ENCODE assay signal across 15 cellular contexts in the genomic region with DNA sequence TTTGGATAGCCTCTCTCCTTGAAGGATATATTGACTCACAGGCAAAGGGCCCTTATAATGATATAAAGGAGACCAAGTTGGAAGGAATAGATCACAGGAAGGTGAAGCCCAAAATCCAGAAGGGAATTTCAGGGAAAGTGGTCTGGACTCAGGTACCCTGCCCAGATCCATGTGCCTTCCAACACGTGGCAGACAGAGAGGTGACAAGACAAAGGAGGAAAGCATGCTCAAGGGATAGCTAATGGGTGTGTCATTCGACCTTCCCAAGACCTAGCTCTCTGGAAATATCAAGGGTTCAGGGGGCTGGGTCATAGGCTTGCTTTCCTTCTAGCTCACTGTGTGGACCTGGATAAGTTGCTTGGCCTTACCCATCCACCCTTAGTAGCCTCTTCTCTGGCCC.
DNase-seq lines count a peak whose midpoint lies in the region; ATAC-seq, FAIRE-seq and TF ChIP-seq lines count a peak whose summit lies in the region.
"Had no signal": no experiment of that assay in that cellular context is flagged by ENCODE, and none has a peak within 500 bp of the region (broad histone marks: within the 10 kb centered on the region; RNA-seq: fewer than 3 reads in every experiment).

No MANE protein-coding gene starts in this region.

- H3K9ac ChIP-seq in keratinocyte (ENCODE audit: control insufficient read depth, extremely low read depth, insufficient read depth, low read length) (no peak overlapping the region), skeletal muscle satellite cell (ENCODE audit: low read depth, low read length) (peak overlapping the region; percentile 33)

- H3K4me1 ChIP-seq in SJCRH30 = peaks cover 66% of the 10 kb centered on the region
- peaks cover 29% of the 10 kb centered on the region for H3K4me1 ChIP-seq in keratinocyte (ENCODE audit: control insufficient read depth, extremely low read depth, insufficient read depth, low read length)
- H3K4me1 ChIP-seq in skeletal muscle satellite cell (ENCODE audit: control insufficient read depth, insufficient read depth, low read length) = peaks cover 60% of the 10 kb centered on the region
- peaks cover 2 to 50% of the 10 kb centered on the region in 2 donors for H3K4me1 ChIP-seq in thyroid gland
- H3K4me1 ChIP-seq in ascending aorta = no peaks in the 10 kb centered on the region

- H3K27ac ChIP-seq in SJCRH30 (peak overlapping the region; percentile 71; the same call in 1 of the 2 replicates), keratinocyte (ENCODE audit: control insufficient read depth, insufficient read depth, low read length) (peak overlapping the region; percentile 79), thyroid gland (no peak overlapping the region), ascending aorta (no peak overlapping the region)

- no peaks in the 10 kb centered on the region for H3K79me2 ChIP-seq in keratinocyte (ENCODE audit: control insufficient read depth, insufficient read depth, low read length)

- H3K4me2 ChIP-seq in keratinocyte (ENCODE audit: control insufficient read depth, extremely low read depth, insufficient read depth, low read depth, low read length) = no peak overlapping the region
- no peak overlapping the region for H3K4me2 ChIP-seq in skeletal muscle satellite cell (ENCODE audit: low read length)

- H4K20me1 ChIP-seq in keratinocyte (ENCODE audit: control insufficient read depth, extremely low read depth, insufficient read depth, low read length) = no peaks in the 10 kb centered on the region

- no peak for TF ChIP-seq CTCF in keratinocyte (optimal IDR thresholded peaks at IDR 0.05 in 1 of 3, IDR thresholded peaks at IDR 0.05 in 1 of 3, conservative IDR thresholded peaks at IDR 0.05 in 1 of 3; ENCODE audit: extremely low read depth in 1 of 3, insufficient read depth in 2 of 3, low read length in 3 of 3)
- no peak for TF ChIP-seq CTCF in thyroid gland (IDR thresholded peaks at IDR 0.05)
- no peak for TF ChIP-seq CTCF in ascending aorta (IDR thresholded peaks at IDR 0.05)

- no peaks in the 10 kb centered on the region for H3K9me1 ChIP-seq in keratinocyte (ENCODE audit: control insufficient read depth, extremely low read depth, insufficient read depth, low read length)

- 0 out of 2 replicates have a peak, but pooled peaks cover 8% of the 10 kb centered on the region for H3K9me3 ChIP-seq in SJCRH30 (replicated peaks)
- H3K9me3 ChIP-seq in keratinocyte (ENCODE audit: control insufficient read depth, low read depth, low read length) = no peaks in the 10 kb centered on the region
- no peaks in the 10 kb centered on the region for H3K9me3 ChIP-seq in skeletal muscle satellite cell (replicated peaks; ENCODE audit: low read length)
- no peaks in the 10 kb centered on the region for H3K9me3 ChIP-seq in thyroid gland
- H3K9me3 ChIP-seq in ascending aorta = no peaks in the 10 kb centered on the region

- FAIRE-seq in keratinocyte (lab: Jason Lieb, UNC) = peak; percentile 72

- H3K27me3 ChIP-seq in SJCRH30 = no peaks in the 10 kb centered on the region
- no peaks in the 10 kb centered on the region for H3K27me3 ChIP-seq in keratinocyte (ENCODE audit: control insufficient read depth, extremely low read depth, insufficient read depth, low read length)
- no peaks in the 10 kb centered on the region for H3K27me3 ChIP-seq in skeletal muscle satellite cell (ENCODE audit: control insufficient read depth, insufficient read depth, low read length)
- no peaks in the 10 kb centered on the region for H3K27me3 ChIP-seq in thyroid gland
- H3K27me3 ChIP-seq in ascending aorta = no peaks in the 10 kb centered on the region

- dilution Hi-C loops in keratinocyte (cut with MboI; ENCODE audit: extremely low pct_ligation_motif_present, low sequenced_read_pairs) = no loop called here

- ATAC-seq in HG03442 (IDR thresholded peaks at IDR 0.05; ENCODE audit: unreplicated experiment) = no peak

- TF ChIP-seq POLR2A in thyroid gland (IDR thresholded peaks at IDR 0.05) = no peak

- H3K36me3 ChIP-seq in SJCRH30 = no peaks in the 10 kb centered on the region
- no peaks in the 10 kb centered on the region for H3K36me3 ChIP-seq in keratinocyte (ENCODE audit: control insufficient read depth in 2 of 2, extremely low read depth in 1 of 2, insufficient read depth in 2 of 2, low read length in 2 of 2)
- no peaks in the 10 kb centered on the region for H3K36me3 ChIP-seq in skeletal muscle satellite cell (ENCODE audit: insufficient read depth, low read length)
- no peaks in the 10 kb centered on the region for H3K36me3 ChIP-seq in thyroid gland
- no peaks in the 10 kb centered on the region for H3K36me3 ChIP-seq in ascending aorta

- H2AFZ ChIP-seq in keratinocyte (ENCODE audit: control insufficient read depth, low read length) = no peak overlapping the region

- 87 to 96% methylated on average over 2 of the region's 2 CpGs for WGBS in thyroid gland, 2 donors

- intact Hi-C loops in thyroid gland (cut with DNase I) = no loop called here
- intact Hi-C loops in ascending aorta (cut with DNase I) = no loop called here

- H3K4me3 ChIP-seq in SJCRH30 = no peak overlapping the region
- no peak overlapping the region for H3K4me3 ChIP-seq in keratinocyte (ENCODE audit: control insufficient read depth in 2 of 3, extremely low read depth in 1 of 3, insufficient read depth in 2 of 3, low read depth in 1 of 3, low read length in 3 of 3)
- no peak overlapping the region for H3K4me3 ChIP-seq in skeletal muscle satellite cell (ENCODE audit: low read length)
- H3K4me3 ChIP-seq in thyroid gland (replicated peaks in 1 of 3) = no peak overlapping the region
- H3K4me3 ChIP-seq in ascending aorta = no peak overlapping the region

- peak; percentile 25 for DNase-seq in EL
- no peak for DNase-seq in SJCRH30
- no peak for DNase-seq in keratinocyte (ENCODE audit: low read depth, low spot score)
- DNase-seq in thyroid gland = no peak
- no peak for DNase-seq in ascending aorta (ENCODE audit: low spot score in 2 of 2)
- DNase-seq in DMS 273 treated with DMSO at 0.1 percent for 48 hours (lab: John Stamatoyannopoulos, UW) = no peak
- DNase-seq: activated CD4-positive, alpha-beta memory T cell treated with anti-CD3 and anti-CD28 coated beads for 36 hours; activated T-cell treated with anti-CD3 and anti-CD28 coated beads for 4 hours; CD4-positive, CD25-positive, alpha-beta regulatory T cell; DMS79; effector CD4-positive, alpha-beta T cell; naive thymus-derived CD4-positive, alpha-beta T cell; NCI-H1417 had no signal

Comparison
In these comparisons a context has a peak if more than half of its experiments do, and no peak if none do; other contexts are left out.
1. H3K27ac ChIP-seq: peak in SJCRH30 (single experiment) and keratinocyte (single experiment); none in thyroid gland (0 of 3) and ascending aorta (0 of 2).